12 cellular contexts compared by ENCODE assay signal in genomic region chr9:127935765-127936221, GRCh38. TPM values are rescaled to one million over a fixed set of nuclear protein-coding genes. Genes with fewer than 3 reads are reported as not detected.
DNase-seq lines count a peak whose midpoint lies in the region; ATAC-seq and TF ChIP-seq lines count a peak whose summit lies in the region.
"Had no signal": no experiment of that assay in that cellular context is flagged by ENCODE, and none has a peak within 500 bp of the region (broad histone marks: within the 10 kb centered on the region; RNA-seq: fewer than 3 reads in every experiment).

No MANE protein-coding gene starts in this region.

- TF ChIP-seq CTCF in BE2C (IDR thresholded peaks at IDR 0.05; ENCODE audit: low read depth, low read length), result no peak
- no peak for TF ChIP-seq CTCF in HFF-Myc (IDR thresholded peaks at IDR 0.05; ENCODE audit: low read depth, low read length, missing control alignments)
- no peak for TF ChIP-seq CTCF in activated CD8-positive, alpha-beta T cell treated with anti-CD3 and anti-CD28 coated beads for 36 hours (IDR thresholded peaks at IDR 0.05)
- TF ChIP-seq CTCF in glutamatergic neuron (IDR thresholded peaks at IDR 0.05; ENCODE audit: partially characterized antibody, unreplicated experiment), result no peak

- H3K9me3 Mint-ChIP-seq in activated CD8-positive, alpha-beta T cell treated with anti-CD3 and anti-CD28 coated beads for 36 hours, result no peaks in the 10 kb centered on the region
- H3K9me3 Mint-ChIP-seq in glutamatergic neuron (ENCODE audit: unreplicated experiment), result peaks cover 10% of the 10 kb centered on the region

- H3K9me3 ChIP-seq in BE2C, result no peaks in the 10 kb centered on the region
- H3K9me3 ChIP-seq: spleen, thoracic aorta had no signal

- POLR2A ChIA-PET in activated CD8-positive, alpha-beta T cell treated with anti-CD3 and anti-CD28 coated beads for 36 hours (lab: Charles Lee), result interaction anchor here (0.7 to 1.8 kb wide), 4 partner anchors 19 to 156 kb away, joined by 3 to 4 read pairs (median 3); partner anchors contain the start of gene ST6GALNAC4

- intact Hi-C loops in activated CD8-positive, alpha-beta T cell treated with anti-CD3 and anti-CD28 coated beads for 36 hours (cut with micrococcal nuclease), result loop anchor here (5.0 kb wide), 1 partner anchor 42 kb away; no protein-coding TSS in a partner anchor
- intact Hi-C loops in posterior cingulate gyrus (cut with DNase I), result no loop called here

- H3K27ac Mint-ChIP-seq in activated CD8-positive, alpha-beta T cell treated with anti-CD3 and anti-CD28 coated beads for 36 hours, result peak overlapping the region; percentile 95
- H3K27ac Mint-ChIP-seq in glutamatergic neuron (ENCODE audit: unreplicated experiment), result peak overlapping the region; percentile 49

- H3K36me3 Mint-ChIP-seq in activated CD8-positive, alpha-beta T cell treated with anti-CD3 and anti-CD28 coated beads for 36 hours (ENCODE audit: low read depth), result peaks cover 33% of the 10 kb centered on the region
- no peaks in the 10 kb centered on the region for H3K36me3 Mint-ChIP-seq in glutamatergic neuron (ENCODE audit: unreplicated experiment)

- no peak for DNase-seq in BE2C
- DNase-seq in HFF-Myc (ENCODE audit: extremely low read depth, low read depth), result no peak
- peak; percentile 64 for DNase-seq in activated CD8-positive, alpha-beta T cell treated with anti-CD3 and anti-CD28 coated beads for 36 hours
- no peak for DNase-seq in glutamatergic neuron
- no peak for DNase-seq in NCI-H2081 treated with DMSO at 0.1 percent for 48 hours (lab: John Stamatoyannopoulos, UW)
- DNase-seq in posterior cingulate gyrus, result no peak
- DNase-seq in amniotic stem cell (lab: John Stamatoyannopoulos, UW), result no peak
- DNase-seq: NCI-H2081, spleen, WERI-Rb-1 had no signal

- peak overlapping the region; percentile 93 for H3K4me3 Mint-ChIP-seq in activated CD8-positive, alpha-beta T cell treated with anti-CD3 and anti-CD28 coated beads for 36 hours
- peak overlapping the region; percentile 94 for H3K4me3 Mint-ChIP-seq in glutamatergic neuron (ENCODE audit: unreplicated experiment)

- H3K27me3 ChIP-seq in BE2C, result no peaks in the 10 kb centered on the region

- H3K4me3 ChIP-seq in BE2C (ENCODE audit: low read depth, low read length), result peak overlapping the region; percentile 77; the same call in 1 of the 2 replicates
- peak overlapping the region; percentile 96 for H3K4me3 ChIP-seq in HFF-Myc (replicated peaks; ENCODE audit: low read depth, low read length)
- H3K4me3 ChIP-seq: thoracic aorta had no signal

- H3K27me3 Mint-ChIP-seq in activated CD8-positive, alpha-beta T cell treated with anti-CD3 and anti-CD28 coated beads for 36 hours, result no peaks in the 10 kb centered on the region
- peaks cover 20% of the 10 kb centered on the region for H3K27me3 Mint-ChIP-seq in glutamatergic neuron (ENCODE audit: unreplicated experiment)

- H3K4me1 Mint-ChIP-seq in activated CD8-positive, alpha-beta T cell treated with anti-CD3 and anti-CD28 coated beads for 36 hours (ENCODE audit: low read depth), result peaks cover 44% of the 10 kb centered on the region
- peaks cover 17% of the 10 kb centered on the region for H3K4me1 Mint-ChIP-seq in glutamatergic neuron (ENCODE audit: low read depth, unreplicated experiment)

- H3K4me1 ChIP-seq in BE2C, result peaks cover 5% of the 10 kb centered on the region

- CTCF ChIA-PET in activated CD8-positive, alpha-beta T cell treated with anti-CD3 and anti-CD28 coated beads for 36 hours (lab: Charles Lee), result interaction anchor here (1.8 to 3.7 kb wide), 2 partner anchors 8 to 14 kb away, joined by 6 to 22 read pairs; no protein-coding TSS in a partner anchor

- peak; percentile 15 for ATAC-seq in activated CD8-positive, alpha-beta T cell treated with anti-CD3 and anti-CD28 coated beads for 36 hours
- no peak for ATAC-seq in GM21619 (IDR thresholded peaks at IDR 0.05; ENCODE audit: unreplicated experiment)

- no peaks in the 10 kb centered on the region for H3K36me3 ChIP-seq in BE2C

RNA-seq across cellular contexts. Expression of gene DPM2, which starts 1.9 kb away (rescaled TPM):
- polyA plus RNA-seq in BE2C (2012; ENCODE audit: insufficient read depth, insufficient read length, low read depth), result 137 TPM
- total RNA-seq in activated CD8-positive, alpha-beta T cell treated with anti-CD3 and anti-CD28 coated beads for 36 hours, result 10 to 100 TPM; 41.3 to 43.9 TPM
- 35.3 TPM for total RNA-seq in glutamatergic neuron (ENCODE audit: unreplicated experiment)

RNA-seq across cellular contexts. Expression of gene PIP5KL1, which starts 5.2 kb away (rescaled TPM):
- polyA plus RNA-seq in BE2C (2012; ENCODE audit: insufficient read depth, insufficient read length, low read depth), result 0.74 TPM
- total RNA-seq in activated CD8-positive, alpha-beta T cell treated with anti-CD3 and anti-CD28 coated beads for 36 hours, result 1 to 10 TPM; 1.7 to 2.5 TPM
- 11.9 TPM for total RNA-seq in glutamatergic neuron (ENCODE audit: unreplicated experiment)

RNA-seq across cellular contexts. Expression of gene ST6GALNAC4, which starts 19.0 kb away (rescaled TPM):
- 39.4 TPM for polyA plus RNA-seq in BE2C (2012; ENCODE audit: insufficient read depth, insufficient read length, low read depth)
- total RNA-seq in activated CD8-positive, alpha-beta T cell treated with anti-CD3 and anti-CD28 coated beads for 36 hours, result 10 to 100 TPM; 34.3 to 34.9 TPM
- total RNA-seq in glutamatergic neuron (ENCODE audit: unreplicated experiment), result 15.8 TPM

RNA-seq across cellular contexts. Expression of gene ST6GALNAC6, which starts 36.4 kb away (rescaled TPM):
- 40.4 TPM for polyA plus RNA-seq in BE2C (2012; ENCODE audit: insufficient read depth, insufficient read length, low read depth)
- total RNA-seq in activated CD8-positive, alpha-beta T cell treated with anti-CD3 and anti-CD28 coated beads for 36 hours, result 10 to 100 TPM; 36.9 to 38.8 TPM
- 26.1 TPM for total RNA-seq in glutamatergic neuron (ENCODE audit: unreplicated experiment)

RNA-seq across cellular contexts. Expression of gene EEIG1, which starts 45.0 kb away (rescaled TPM):
- 30.7 TPM for polyA plus RNA-seq in BE2C (2012; ENCODE audit: insufficient read depth, insufficient read length, low read depth)
- 10 to 100 TPM; 79.7 to 81.5 TPM for total RNA-seq in activated CD8-positive, alpha-beta T cell treated with anti-CD3 and anti-CD28 coated beads for 36 hours
- 15.8 TPM for total RNA-seq in glutamatergic neuron (ENCODE audit: unreplicated experiment)
